ENCODE assay signal across 15 cellular contexts in genomic region chr19:17325881-17326594, GRCh38. TPM values are rescaled to one million over a fixed set of nuclear protein-coding genes. Genes with fewer than 3 reads are reported as not detected.
DNase-seq lines count a peak whose midpoint lies in the region; ATAC-seq and TF ChIP-seq lines count a peak whose summit lies in the region.
"Had no signal": no experiment of that assay in that cellular context is flagged by ENCODE, and none has a peak within 500 bp of the region (broad histone marks: within the 10 kb centered on the region; RNA-seq: fewer than 3 reads in every experiment).

No MANE protein-coding gene starts in this region.

- H3K27ac ChIP-seq in osteoblast (ENCODE audit: low read depth, low read length) = no peak overlapping the region
- H3K27ac ChIP-seq: brain microvascular endothelial cell, upper lobe of right lung had no signal

- H3K4me1 Mint-ChIP-seq in activated T-helper 1 cell treated with anti-CD3 and anti-CD28 coated beads, Interleukin-12 subunit alpha, Interleukin-12 subunit beta, Interleukin-2, Interleukin-4 antibody, amounts not matched to agents 30 ng/mL and 10 ng/mL and 1 ng/mL, durations not matched to agents 14 hours and 24 hours and 36 hours (ENCODE audit: low read depth) = no peaks in the 10 kb centered on the region

- intact Hi-C loops in left cardiac atrium (cut with DNase I) = no loop called here
- intact Hi-C loops in activated T-helper 1 cell treated with anti-CD3 and anti-CD28 coated beads, Interleukin-12 subunit alpha, Interleukin-12 subunit beta, Interleukin-2, Interleukin-4 antibody, amounts not matched to agents 30 ng/mL and 10 ng/mL and 1 ng/mL, durations not matched to agents 14 hours and 24 hours and 36 hours (cut with micrococcal nuclease) = no loop called here

- H3K9me3 ChIP-seq in osteoblast (ENCODE audit: low read depth, low read length) = no peaks in the 10 kb centered on the region
- H3K9me3 ChIP-seq: upper lobe of right lung had no signal

- peaks cover 7% of the 10 kb centered on the region for H3K36me3 Mint-ChIP-seq in activated T-helper 1 cell treated with anti-CD3 and anti-CD28 coated beads, Interleukin-12 subunit alpha, Interleukin-12 subunit beta, Interleukin-2, Interleukin-4 antibody, amounts not matched to agents 30 ng/mL and 10 ng/mL and 1 ng/mL, durations not matched to agents 14 hours and 24 hours and 36 hours (ENCODE audit: low read depth)

- no peaks in the 10 kb centered on the region for H3K27me3 ChIP-seq in osteoblast (ENCODE audit: insufficient read depth, low read length)
- H3K27me3 ChIP-seq: brain microvascular endothelial cell, upper lobe of right lung had no signal

- H3K27ac Mint-ChIP-seq in activated T-helper 1 cell treated with anti-CD3 and anti-CD28 coated beads, Interleukin-12 subunit alpha, Interleukin-12 subunit beta, Interleukin-2, Interleukin-4 antibody, amounts not matched to agents 30 ng/mL and 10 ng/mL and 1 ng/mL, durations not matched to agents 14 hours and 24 hours and 36 hours = no peak overlapping the region
- H3K27ac Mint-ChIP-seq: activated T-helper 17 cell treated with anti-CD3 and anti-CD28 coated beads, Interleukin-2, amount 50 U/mL, for 72 hours had no signal

- H3K79me2 ChIP-seq in osteoblast (ENCODE audit: insufficient read depth, low read length) = no peaks in the 10 kb centered on the region

- peaks cover 8% of the 10 kb centered on the region for H3K27me3 Mint-ChIP-seq in activated T-helper 1 cell treated with anti-CD3 and anti-CD28 coated beads, Interleukin-12 subunit alpha, Interleukin-12 subunit beta, Interleukin-2, Interleukin-4 antibody, amounts not matched to agents 30 ng/mL and 10 ng/mL and 1 ng/mL, durations not matched to agents 14 hours and 24 hours and 36 hours (ENCODE audit: insufficient read depth)
- H3K27me3 Mint-ChIP-seq: activated T-helper 17 cell treated with anti-CD3 and anti-CD28 coated beads, Interleukin-2, amount 50 U/mL, for 72 hours had no signal

- peaks cover 11% of the 10 kb centered on the region for H3K4me1 ChIP-seq in osteoblast (ENCODE audit: insufficient read depth, low read length)
- H3K4me1 ChIP-seq: upper lobe of right lung had no signal

- H2AFZ ChIP-seq in osteoblast (ENCODE audit: low read length) = no peak overlapping the region

- no peak for TF ChIP-seq CTCF in osteoblast (IDR thresholded peaks at IDR 0.05; ENCODE audit: extremely low read depth, low read depth, low read length)

- no peak overlapping the region for H3K4me3 Mint-ChIP-seq in activated T-helper 1 cell treated with anti-CD3 and anti-CD28 coated beads, Interleukin-12 subunit alpha, Interleukin-12 subunit beta, Interleukin-2, Interleukin-4 antibody, amounts not matched to agents 30 ng/mL and 10 ng/mL and 1 ng/mL, durations not matched to agents 14 hours and 24 hours and 36 hours
- H3K4me3 Mint-ChIP-seq: activated T-helper 17 cell treated with anti-CD3 and anti-CD28 coated beads, Interleukin-2, amount 50 U/mL, for 72 hours had no signal

- H3K9me3 Mint-ChIP-seq in activated T-helper 1 cell treated with anti-CD3 and anti-CD28 coated beads, Interleukin-12 subunit alpha, Interleukin-12 subunit beta, Interleukin-2, Interleukin-4 antibody, amounts not matched to agents 30 ng/mL and 10 ng/mL and 1 ng/mL, durations not matched to agents 14 hours and 24 hours and 36 hours = no peaks in the 10 kb centered on the region
- H3K9me3 Mint-ChIP-seq: activated T-helper 17 cell treated with anti-CD3 and anti-CD28 coated beads, Interleukin-2, amount 50 U/mL, for 72 hours had no signal

- H3K36me3 ChIP-seq in osteoblast (ENCODE audit: insufficient read depth, low read length) = peaks cover 3% of the 10 kb centered on the region

- ATAC-seq in left cardiac atrium = peak in 1 of 2 donors; percentile 67
- ATAC-seq: activated T-helper 17 cell treated with anti-CD3 and anti-CD28 coated beads, Interleukin-2, amount 50 U/mL, for 72 hours; Panc1; upper lobe of right lung had no signal

- H4K20me1 ChIP-seq in osteoblast (ENCODE audit: insufficient read depth, low read length) = peaks cover 2% of the 10 kb centered on the region

- DNase-seq in C1 segment of cervical spinal cord (lab: John Stamatoyannopoulos, UW) (peak in 11 of 14 donors; percentile 18 to 73 (median 53)), amygdala (lab: John Stamatoyannopoulos, UW) (peak in 48 of 56 donors; percentile 17 to 84 (median 50)), left cardiac atrium (peak; percentile 72), osteoblast (ENCODE audit: insufficient read length, low spot score, missing footprints) (peak; percentile 97), mesenteric fat pad (ENCODE audit: low spot score) (no peak), NCI-H187 (lab: John Stamatoyannopoulos, UW) (no peak), AG20443 (ENCODE audit: low spot score) (no peak)
- DNase-seq in activated T-helper 1 cell treated with anti-CD3 and anti-CD28 coated beads, Interleukin-12 subunit alpha, Interleukin-12 subunit beta, Interleukin-2, Interleukin-4 antibody, amounts not matched to agents 30 ng/mL and 10 ng/mL and 1 ng/mL, durations not matched to agents 14 hours and 24 hours and 36 hours (ENCODE audit: low spot score) = no peak
- DNase-seq: activated CD4-positive, alpha-beta T cell treated with anti-CD3 and anti-CD28 coated beads, Interleukin-2, amount 50 U/mL, for 4 hours; brain microvascular endothelial cell; DMS153; T-helper 2 cell; upper lobe of right lung had no signal

- peak overlapping the region; percentile 24 for H3K4me2 ChIP-seq in osteoblast (ENCODE audit: insufficient read depth, low read length)

- no peak overlapping the region for H3K4me3 ChIP-seq in osteoblast (ENCODE audit: insufficient read depth, low read length)
- H3K4me3 ChIP-seq: upper lobe of right lung had no signal

RNA-seq across cellular contexts. Expression of gene ANO8, which starts 8.6 kb away (rescaled TPM):
- total RNA-seq in left cardiac atrium = 1 to 10 TPM; 9.5 to 10.0 TPM
- 5.1 and 7.4 TPM in 2 replicates for total RNA-seq in osteoblast
- 16.2 TPM for total RNA-seq in mesenteric fat pad
- 6.6 and 7.4 TPM in 2 replicates for total RNA-seq in activated T-helper 1 cell treated with anti-CD3 and anti-CD28 coated beads, Interleukin-12 subunit alpha, Interleukin-12 subunit beta, Interleukin-2, Interleukin-4 antibody, amounts not matched to agents 30 ng/mL and 10 ng/mL and 1 ng/mL, durations not matched to agents 14 hours and 24 hours and 36 hours

RNA-seq across cellular contexts. Expression of gene GTPBP3, which starts 11.3 kb away (rescaled TPM):
- total RNA-seq in left cardiac atrium = 10 to 100 TPM in 1 of 2 donors, 1 to 10 TPM in 1; 9.7 to 12.8 TPM
- 10.9 and 14.7 TPM in 2 replicates for total RNA-seq in osteoblast
- total RNA-seq in mesenteric fat pad = 13.1 TPM
- total RNA-seq in activated T-helper 1 cell treated with anti-CD3 and anti-CD28 coated beads, Interleukin-12 subunit alpha, Interleukin-12 subunit beta, Interleukin-2, Interleukin-4 antibody, amounts not matched to agents 30 ng/mL and 10 ng/mL and 1 ng/mL, durations not matched to agents 14 hours and 24 hours and 36 hours = 64.2 and 72.0 TPM in 2 replicates

RNA-seq across cellular contexts. Expression of gene DDA1, which starts 16.7 kb away (rescaled TPM):
- total RNA-seq in left cardiac atrium (10 to 100 TPM; 27.5 to 33.3 TPM), osteoblast (8.5 and 11.6 TPM in 2 replicates), mesenteric fat pad (45.6 TPM)
- 45.3 and 50.2 TPM in 2 replicates for total RNA-seq in activated T-helper 1 cell treated with anti-CD3 and anti-CD28 coated beads, Interleukin-12 subunit alpha, Interleukin-12 subunit beta, Interleukin-2, Interleukin-4 antibody, amounts not matched to agents 30 ng/mL and 10 ng/mL and 1 ng/mL, durations not matched to agents 14 hours and 24 hours and 36 hours

RNA-seq across cellular contexts. Expression of gene MRPL34, which starts 20.4 kb away (rescaled TPM):
- total RNA-seq in left cardiac atrium (100 to 1,000 TPM; 147 to 152 TPM), osteoblast (21.8 and 40.5 TPM in 2 replicates), mesenteric fat pad (99.2 TPM)
- total RNA-seq in activated T-helper 1 cell treated with anti-CD3 and anti-CD28 coated beads, Interleukin-12 subunit alpha, Interleukin-12 subunit beta, Interleukin-2, Interleukin-4 antibody, amounts not matched to agents 30 ng/mL and 10 ng/mL and 1 ng/mL, durations not matched to agents 14 hours and 24 hours and 36 hours = 108 and 118 TPM in 2 replicates

RNA-seq across cellular contexts. Expression of gene ABHD8, which starts 22.8 kb away (rescaled TPM):
- total RNA-seq in left cardiac atrium (10 to 100 TPM; 11.2 to 11.6 TPM), osteoblast (12.7 and 14.8 TPM in 2 replicates), mesenteric fat pad (12.9 TPM)
- total RNA-seq in activated T-helper 1 cell treated with anti-CD3 and anti-CD28 coated beads, Interleukin-12 subunit alpha, Interleukin-12 subunit beta, Interleukin-2, Interleukin-4 antibody, amounts not matched to agents 30 ng/mL and 10 ng/mL and 1 ng/mL, durations not matched to agents 14 hours and 24 hours and 36 hours = 8.8 and 9.0 TPM in 2 replicates

Comparison
In these comparisons a context has a peak if more than half of its experiments do, and no peak if none do; other contexts are left out.
1. DNase-seq: peak in C1 segment of cervical spinal cord (11 of 14), amygdala (48 of 56), left cardiac atrium (single experiment) and osteoblast (single experiment); none in mesenteric fat pad (single experiment), NCI-H187 (0 of 2), AG20443 (single experiment) and activated T-helper 1 cell treated with anti-CD3 and anti-CD28 coated beads, Interleukin-12 subunit alpha, Interleukin-12 subunit beta, Interleukin-2, Interleukin-4 antibody, amounts not matched to agents 30 ng/mL and 10 ng/mL and 1 ng/mL, durations not matched to agents 14 hours and 24 hours and 36 hours (single experiment).